8 cellular contexts compared by ENCODE assay signal in the genomic region with DNA sequence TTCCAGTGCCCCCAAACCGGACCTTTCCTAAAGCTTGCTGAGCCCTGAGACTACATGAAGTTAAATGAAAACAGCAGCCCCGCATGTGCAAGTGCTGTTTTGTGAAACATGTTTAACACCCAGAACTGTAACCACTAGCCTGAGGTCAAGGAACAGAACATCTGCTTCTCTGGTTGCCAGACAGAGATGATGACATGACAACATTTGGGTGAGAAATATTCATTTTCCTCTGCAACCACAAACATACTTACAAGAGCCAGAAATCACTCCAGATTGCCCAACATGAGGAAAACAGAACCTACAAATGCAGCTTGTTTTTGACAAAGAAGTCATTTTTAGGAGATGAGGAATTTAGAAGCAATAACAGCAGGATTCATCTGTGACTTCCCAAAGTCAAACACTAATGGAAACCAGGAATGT.
DNase-seq lines count a peak whose midpoint lies in the region; ATAC-seq, FAIRE-seq and TF ChIP-seq lines count a peak whose summit lies in the region.

No MANE protein-coding gene starts in this region.

- H3K4me3 ChIP-seq in colonic mucosa (no peak overlapping the region), skeletal muscle satellite cell (ENCODE audit: low read length) (no peak overlapping the region)

- no peak for TF ChIP-seq CTCF in colonic mucosa (IDR thresholded peaks at IDR 0.05)

- H3K4me1 ChIP-seq in colonic mucosa (no peaks in the 10 kb centered on the region), skeletal muscle satellite cell (ENCODE audit: control insufficient read depth, insufficient read depth, low read length) (peaks cover 34% of the 10 kb centered on the region)

- H3K27me3 ChIP-seq in colonic mucosa, result no peaks in the 10 kb centered on the region
- no peaks in the 10 kb centered on the region for H3K27me3 ChIP-seq in skeletal muscle satellite cell (ENCODE audit: control insufficient read depth, insufficient read depth, low read length)

- no peak for DNase-seq in GM12892 (ENCODE audit: insufficient read length)
- DNase-seq in Kasumi-1 (lab: John Stamatoyannopoulos, UW), result peak; percentile 41 to 46
- peak; percentile 26 for DNase-seq in colonic mucosa
- no peak for DNase-seq in cerebellum (ENCODE audit: low spot score)
- DNase-seq in OCI-M2 (lab: John Stamatoyannopoulos, UW; ENCODE audit: unreplicated experiment), result no peak

- intact Hi-C loops in colonic mucosa (cut with DNase I), result loop anchor here (5.0 kb wide), 1 partner anchor 1636 kb away; no protein-coding TSS in a partner anchor

- no peak overlapping the region for H3K27ac ChIP-seq in colonic mucosa

- no peak for FAIRE-seq in GM12892 (lab: Jason Lieb, UNC)

- peak overlapping the region; percentile 20 for H3K4me2 ChIP-seq in skeletal muscle satellite cell (ENCODE audit: low read length)

- no peaks in the 10 kb centered on the region for H3K36me3 ChIP-seq in colonic mucosa
- peaks cover 4% of the 10 kb centered on the region for H3K36me3 ChIP-seq in skeletal muscle satellite cell (ENCODE audit: insufficient read depth, low read length)

- ATAC-seq in GM21717 (IDR thresholded peaks at IDR 0.05; ENCODE audit: unreplicated experiment), result peak; percentile 53
- ATAC-seq in HG02970 (IDR thresholded peaks at IDR 0.05; ENCODE audit: low FRiP score, unreplicated experiment), result no peak

- H3K9ac ChIP-seq in colonic mucosa (ENCODE audit: low read depth in 2 of 2, low read length in 2 of 2) (no peak overlapping the region), skeletal muscle satellite cell (ENCODE audit: low read depth, low read length) (peak overlapping the region; percentile 11)

- TF ChIP-seq POLR2A in GM12892 (IDR thresholded peaks at IDR 0.05; ENCODE audit: low read depth, low read length), result peak; percentile 14; the same call in 1 of the 2 replicates

- no peaks in the 10 kb centered on the region for H3K9me3 ChIP-seq in colonic mucosa
- no peaks in the 10 kb centered on the region for H3K9me3 ChIP-seq in skeletal muscle satellite cell (replicated peaks; ENCODE audit: low read length)

Comparison
In these comparisons a context has a peak if more than half of its experiments do, and no peak if none do; other contexts are left out.
1. DNase-seq: peak in Kasumi-1 (2 of 2) and colonic mucosa (single experiment); none in GM12892 (single experiment), cerebellum (single experiment) and OCI-M2 (single experiment).